17 cellular contexts compared by ENCODE assay signal in genomic region chr10:61815505-61815904, GRCh38.
"Had no signal": no experiment of that assay in that cellular context is flagged by ENCODE, and none has a peak within 500 bp of the region (broad histone marks: within the 10 kb centered on the region; RNA-seq: fewer than 3 reads in every experiment).

No MANE protein-coding gene starts in this region.

- H3K4me3 Mint-ChIP-seq: activated CD4-positive, alpha-beta memory T cell treated with anti-CD3 and anti-CD28 coated beads for 36 hours; activated CD4-positive, alpha-beta T cell treated with anti-CD3 and anti-CD28 coated beads for 36 hours; activated naive CD4-positive, alpha-beta T cell treated with anti-CD3 and anti-CD28 coated beads, Interleukin-2, amount 50 U/mL, for 24 hours; brain; dendritic cell treated with granulocyte-macrophage colony-stimulating factor and Interleukin-4, amounts not matched to agents 40 ng/mL and 50 ng/mL, for 4 days; mesothelial cell of epicardium; neural progenitor cell; T-helper 17 cell had no signal

- H3K4me2 ChIP-seq: neural progenitor cell had no signal

- H3K27me3 ChIP-seq: adrenal gland, neural progenitor cell, spleen had no signal

- ATAC-seq: activated CD4-positive, alpha-beta T cell treated with anti-CD3 and anti-CD28 coated beads for 36 hours; sciatic nerve; T-helper 17 cell had no signal

- H2AFZ ChIP-seq: neural progenitor cell had no signal

- H3K9me3 ChIP-seq: adrenal gland, spleen, thoracic aorta had no signal

- H3K9me3 Mint-ChIP-seq: activated CD4-positive, alpha-beta memory T cell treated with anti-CD3 and anti-CD28 coated beads for 36 hours; activated naive CD4-positive, alpha-beta T cell treated with anti-CD3 and anti-CD28 coated beads, Interleukin-2, amount 50 U/mL, for 24 hours; dendritic cell treated with granulocyte-macrophage colony-stimulating factor and Interleukin-4, amounts not matched to agents 40 ng/mL and 50 ng/mL, for 4 days; mesothelial cell of epicardium; neural progenitor cell had no signal

- H3K27me3 Mint-ChIP-seq: activated CD4-positive, alpha-beta memory T cell treated with anti-CD3 and anti-CD28 coated beads for 36 hours; activated naive CD4-positive, alpha-beta T cell treated with anti-CD3 and anti-CD28 coated beads, Interleukin-2, amount 50 U/mL, for 24 hours; dendritic cell treated with granulocyte-macrophage colony-stimulating factor and Interleukin-4, amounts not matched to agents 40 ng/mL and 50 ng/mL, for 4 days had no signal

- H3K27ac ChIP-seq: adrenal gland, neural progenitor cell, spleen, thoracic aorta had no signal

- DNase-seq: activated CD4-positive, alpha-beta memory T cell treated with anti-CD3 and anti-CD28 coated beads for 36 hours; activated CD4-positive, alpha-beta T cell treated with anti-CD3 and anti-CD28 coated beads for 36 hours; activated effector memory CD4-positive, alpha-beta T cell treated with anti-CD3 and anti-CD28 coated beads, Interleukin-2, amount 50 U/mL, for 16 hours; activated T-cell treated with anti-CD3 and anti-CD28 coated beads, Interleukin-2, amount 50 U/mL, for 48 hours; adrenal gland; effector memory CD4-positive, alpha-beta T cell; foreskin melanocyte; spleen; stimulated activated CD4-positive, alpha-beta T cell treated with anti-CD3 and anti-CD28 coated beads, Interleukin-1b, Interleukin-23, amount 100 ng/mL, for 48 hours; T-helper 17 cell had no signal

- H3K36me3 Mint-ChIP-seq: activated CD4-positive, alpha-beta memory T cell treated with anti-CD3 and anti-CD28 coated beads for 36 hours; activated naive CD4-positive, alpha-beta T cell treated with anti-CD3 and anti-CD28 coated beads, Interleukin-2, amount 50 U/mL, for 24 hours; brain; mesothelial cell of epicardium; neural progenitor cell had no signal

- H3K4me1 ChIP-seq: adrenal gland, neural progenitor cell, spleen had no signal

- H3K36me3 ChIP-seq: adrenal gland, neural progenitor cell, spleen, thoracic aorta had no signal

- H3K9ac ChIP-seq: neural progenitor cell had no signal

- H3K4me1 Mint-ChIP-seq: activated naive CD4-positive, alpha-beta T cell treated with anti-CD3 and anti-CD28 coated beads, Interleukin-2, amount 50 U/mL, for 24 hours; brain; neural progenitor cell; T-helper 17 cell had no signal

- H3K27ac Mint-ChIP-seq: activated CD4-positive, alpha-beta memory T cell treated with anti-CD3 and anti-CD28 coated beads for 36 hours; activated CD4-positive, alpha-beta T cell treated with anti-CD3 and anti-CD28 coated beads for 36 hours; activated naive CD4-positive, alpha-beta T cell treated with anti-CD3 and anti-CD28 coated beads, Interleukin-2, amount 50 U/mL, for 24 hours; brain; dendritic cell treated with granulocyte-macrophage colony-stimulating factor and Interleukin-4, amounts not matched to agents 40 ng/mL and 50 ng/mL, for 4 days; mesothelial cell of epicardium; neural progenitor cell; T-helper 17 cell had no signal

- H3K4me3 ChIP-seq: adrenal gland, neural progenitor cell, spleen, thoracic aorta had no signal
